ENCODE assay signal across 8 cellular contexts in the genomic region with DNA sequence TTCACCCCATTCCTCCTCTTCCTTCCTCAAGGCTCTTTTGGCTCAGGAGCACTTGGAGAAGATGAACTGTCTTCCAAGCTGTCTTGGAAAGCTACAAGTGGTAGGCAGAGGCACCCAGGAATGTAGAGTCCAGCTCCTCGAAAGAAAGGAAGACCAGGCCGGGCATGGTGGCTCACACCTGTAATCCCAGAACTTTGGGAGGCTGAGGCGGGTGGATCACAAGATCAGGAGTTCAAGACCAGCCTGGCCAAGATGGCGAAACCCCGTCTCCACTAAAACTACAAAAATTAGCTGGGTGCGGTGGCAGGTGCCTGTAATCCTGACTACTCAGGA. TPM values are rescaled to one million over a fixed set of nuclear protein-coding genes. Genes with fewer than 3 reads are reported as not detected.
DNase-seq lines count a peak whose midpoint lies in the region; ATAC-seq and TF ChIP-seq lines count a peak whose summit lies in the region.
"Not testable (repeated sequence)": the region's sequence is repeated elsewhere in the genome, so short reads cannot be mapped to it uniquely, and the experiment has no call there.

No MANE protein-coding gene starts in this region.

- H3K18ac ChIP-seq in mesenchymal stem cell (ENCODE audit: low read depth in 1 of 2, low read length in 2 of 2): peak overlapping the region in 1 of 2 experiments; percentile 50

- not testable (repeated sequence) for H4K20me1 ChIP-seq in BLaER1 treated with 17β-estradiol and CSF1 and Interleukin-3, amounts not matched to agents 10 nM and 100 nM; MM.1S (ENCODE audit: insufficient read depth, low read length)

- H3K27ac Mint-ChIP-seq in activated CD4-positive, alpha-beta T cell treated with anti-CD3 and anti-CD28 coated beads, Interleukin-2, amount 10 ng/mL, durations not matched to agents 7 days and 5 days: peak overlapping the region; percentile 46

- not testable (repeated sequence) for H4K8ac ChIP-seq in mesenchymal stem cell (ENCODE audit: low read length)

- peak overlapping the region in 5 of 10 experiments; percentile 12 to 50 (median 15); a peak in 6 of 20 replicates for H3K4me3 ChIP-seq in BLaER1 treated with 17β-estradiol and CSF1 and Interleukin-3, amounts not matched to agents 10 nM and 100 nM
- H3K4me3 ChIP-seq in MM.1S (ENCODE audit: low read length): peak overlapping the region; percentile 42
- H3K4me3 ChIP-seq in colonic mucosa; mesenchymal stem cell (ENCODE audit: insufficient read depth in 1 of 2, low read depth in 1 of 2, low read length in 2 of 2): not testable (repeated sequence)
- H3K4me3 ChIP-seq in right atrium auricular region: peak overlapping the region in 1 of 2 donors; percentile 18
- H3K4me3 ChIP-seq in psoas muscle: peak overlapping the region; percentile 7
- H3K4me3 ChIP-seq in stomach smooth muscle (ENCODE audit: low read length in 2 of 2): peak overlapping the region; percentile 60 to 61

- WGBS in mesenchymal stem cell: 90% methylated on average over 6 of the region's 6 CpGs
- WGBS in psoas muscle, 3 donors: 88 to 97% (median 90%) methylated on average over 6 of the region's 6 CpGs

- H3K4me3 Mint-ChIP-seq in activated CD4-positive, alpha-beta T cell treated with anti-CD3 and anti-CD28 coated beads, Interleukin-2, amount 10 ng/mL, durations not matched to agents 7 days and 5 days: not testable (repeated sequence)

- not testable (repeated sequence) for H2AK5ac ChIP-seq in mesenchymal stem cell (ENCODE audit: low read length, severe bottlenecking)

- peak overlapping the region; percentile 43 to 76 (median 67); a peak in 20 of 22 replicates for H3K9ac ChIP-seq in BLaER1 treated with 17β-estradiol and CSF1 and Interleukin-3, amounts not matched to agents 10 nM and 100 nM
- H3K9ac ChIP-seq in MM.1S (ENCODE audit: low read length) (peak overlapping the region; percentile 59), colonic mucosa (ENCODE audit: low read depth in 2 of 2, low read length in 2 of 2) (peak overlapping the region in 1 of 2 donors; percentile 34), mesenchymal stem cell (ENCODE audit: low read length) (peak overlapping the region; percentile 70), stomach smooth muscle (ENCODE audit: low read length in 2 of 2) (peak overlapping the region; percentile 39 to 71)

- CTCF ChIA-PET in activated CD4-positive, alpha-beta T cell treated with anti-CD3 and anti-CD28 coated beads, Interleukin-2, amount 10 ng/mL, durations not matched to agents 7 days and 5 days (lab: Charles Lee): interaction anchor here (1.4 to 2.4 kb wide), 5 partner anchors 12 to 120 kb away, joined by 3 to 13 read pairs (median 4); a partner anchor contains a TSS

- peak overlapping the region; percentile 26 for H2BK15ac ChIP-seq in mesenchymal stem cell (ENCODE audit: low read depth, poor library complexity, severe bottlenecking)

- TF ChIP-seq CTCF in MM.1S (IDR thresholded peaks at IDR 0.05; ENCODE audit: low read length); colonic mucosa (IDR thresholded peaks at IDR 0.05); right atrium auricular region (IDR thresholded peaks at IDR 0.05); psoas muscle (IDR thresholded peaks at IDR 0.05): not testable (repeated sequence)

- H3K4me1 ChIP-seq in BLaER1 treated with 17β-estradiol and CSF1 and Interleukin-3, amounts not matched to agents 10 nM and 100 nM: peaks cover 41 to 94% (median 89%) of the 10 kb centered on the region in 10 experiments
- H3K4me1 ChIP-seq in MM.1S (ENCODE audit: low read length): peaks cover 47% of the 10 kb centered on the region
- H3K4me1 ChIP-seq in colonic mucosa; mesenchymal stem cell (ENCODE audit: control insufficient read depth, insufficient read depth, low read depth, low read length): not testable (repeated sequence)
- H3K4me1 ChIP-seq in right atrium auricular region: peaks cover 0 to 38% of the 10 kb centered on the region in 2 donors
- H3K4me1 ChIP-seq in psoas muscle: peaks cover 25% of the 10 kb centered on the region
- peaks cover 38% of the 10 kb centered on the region for H3K4me1 ChIP-seq in stomach smooth muscle (ENCODE audit: control insufficient read depth, insufficient read depth, low read length)

- H3K79me1 ChIP-seq in mesenchymal stem cell (replicated peaks; ENCODE audit: low read length, poor library complexity, severe bottlenecking): not testable (repeated sequence)

- H3K9me3 Mint-ChIP-seq in activated CD4-positive, alpha-beta T cell treated with anti-CD3 and anti-CD28 coated beads, Interleukin-2, amount 10 ng/mL, durations not matched to agents 7 days and 5 days: not testable (repeated sequence)

- H3K4me2 ChIP-seq in BLaER1 treated with 17β-estradiol and CSF1 and Interleukin-3, amounts not matched to agents 10 nM and 100 nM: peak overlapping the region; percentile 75 to 95 (median 89)
- H3K4me2 ChIP-seq in MM.1S (ENCODE audit: low read depth, low read length): peak overlapping the region; percentile 70
- H3K4me2 ChIP-seq in mesenchymal stem cell (ENCODE audit: low read length, poor library complexity, severe bottlenecking): not testable (repeated sequence)

- not testable (repeated sequence) for H4K91ac ChIP-seq in mesenchymal stem cell (ENCODE audit: low read length)

- not testable (repeated sequence) for H3K23ac ChIP-seq in mesenchymal stem cell (ENCODE audit: low read length in 2 of 2)

- peaks cover 0 to 11% (median 4%) of the 10 kb centered on the region in 11 experiments; a peak in 9 of 22 replicates for H3K9me3 ChIP-seq in BLaER1 treated with 17β-estradiol and CSF1 and Interleukin-3, amounts not matched to agents 10 nM and 100 nM (replicated peaks in 1 of 11)
- not testable (repeated sequence) for H3K9me3 ChIP-seq in MM.1S (replicated peaks; ENCODE audit: insufficient read depth, low read length); colonic mucosa; right atrium auricular region; mesenchymal stem cell (ENCODE audit: control insufficient read depth, low read length); psoas muscle; stomach smooth muscle (ENCODE audit: control insufficient read depth in 2 of 2, low read length in 2 of 2)

- peaks cover 38% of the 10 kb centered on the region for H3K4me1 Mint-ChIP-seq in activated CD4-positive, alpha-beta T cell treated with anti-CD3 and anti-CD28 coated beads, Interleukin-2, amount 10 ng/mL, durations not matched to agents 7 days and 5 days

- H3K36me3 ChIP-seq in BLaER1 treated with 17β-estradiol and CSF1 and Interleukin-3, amounts not matched to agents 10 nM and 100 nM; MM.1S (replicated peaks; ENCODE audit: insufficient read depth, low read length); colonic mucosa; right atrium auricular region; mesenchymal stem cell (ENCODE audit: control insufficient read depth in 1 of 2, insufficient read depth in 2 of 2, low read depth in 1 of 2, low read length in 2 of 2); psoas muscle (ENCODE audit: insufficient read depth in 1 of 2, low read depth in 1 of 2); stomach smooth muscle (ENCODE audit: control insufficient read depth in 2 of 2, insufficient read depth in 2 of 2, low read length in 2 of 2): not testable (repeated sequence)

- POLR2A ChIA-PET in activated CD4-positive, alpha-beta T cell treated with anti-CD3 and anti-CD28 coated beads, Interleukin-2, amount 10 ng/mL, durations not matched to agents 7 days and 5 days (lab: Charles Lee): not testable (repeated sequence)

- peak overlapping the region; percentile 30 to 87 (median 81); a peak in 21 of 22 replicates for H3K27ac ChIP-seq in BLaER1 treated with 17β-estradiol and CSF1 and Interleukin-3, amounts not matched to agents 10 nM and 100 nM
- peak overlapping the region; percentile 83 for H3K27ac ChIP-seq in MM.1S (ENCODE audit: low read length)
- peak overlapping the region; percentile 22 for H3K27ac ChIP-seq in colonic mucosa
- H3K27ac ChIP-seq in right atrium auricular region: peak overlapping the region; percentile 78
- not testable (repeated sequence) for H3K27ac ChIP-seq in mesenchymal stem cell (ENCODE audit: low read length, poor library complexity, severe bottlenecking)
- H3K27ac ChIP-seq in psoas muscle: peak overlapping the region; percentile 73
- H3K27ac ChIP-seq in stomach smooth muscle (ENCODE audit: low read length): peak overlapping the region; percentile 82

- intact Hi-C loops in colonic mucosa (cut with DNase I): loop anchor here (5.0 kb wide), 1 partner anchor 108 kb away; no protein-coding TSS in a partner anchor
- intact Hi-C loops in psoas muscle (cut with DNase I): not testable (repeated sequence)

- H2BK5ac ChIP-seq in mesenchymal stem cell (ENCODE audit: low read depth, low read length, poor library complexity, severe bottlenecking): not testable (repeated sequence)

- H3K14ac ChIP-seq in mesenchymal stem cell (ENCODE audit: low read length in 2 of 2): peak overlapping the region in 1 of 2 experiments; percentile 26

- ATAC-seq in psoas muscle: not testable (repeated sequence)

- not testable (repeated sequence) for DNase-seq in MM.1S; activated CD4-positive, alpha-beta T cell treated with anti-CD3 and anti-CD28 coated beads, Interleukin-2, amount 10 ng/mL, durations not matched to agents 7 days and 5 days; colonic mucosa; right atrium auricular region (ENCODE audit: low spot score); mesenchymal stem cell; psoas muscle

- not testable (repeated sequence) for H3K27me3 ChIP-seq in BLaER1 treated with 17β-estradiol and CSF1 and Interleukin-3, amounts not matched to agents 10 nM and 100 nM; MM.1S (replicated peaks; ENCODE audit: insufficient read depth, low read length); colonic mucosa; right atrium auricular region; psoas muscle (ENCODE audit: insufficient read depth in 3 of 3, low read length in 2 of 3); stomach smooth muscle (ENCODE audit: control insufficient read depth in 1 of 2, insufficient read depth in 2 of 2, low read length in 2 of 2)
- H3K27me3 ChIP-seq in mesenchymal stem cell (ENCODE audit: control insufficient read depth in 1 of 2, insufficient read depth in 1 of 2, low read length in 2 of 2): peaks cover 10 to 44% of the 10 kb centered on the region in 2 experiments

- not testable (repeated sequence) for H3K27me3 Mint-ChIP-seq in activated CD4-positive, alpha-beta T cell treated with anti-CD3 and anti-CD28 coated beads, Interleukin-2, amount 10 ng/mL, durations not matched to agents 7 days and 5 days

- H2BK120ac ChIP-seq in mesenchymal stem cell (ENCODE audit: low read depth, low read length): not testable (repeated sequence)

- H2BK12ac ChIP-seq in mesenchymal stem cell (ENCODE audit: low read length in 2 of 2): not testable (repeated sequence)

- H3K79me2 ChIP-seq in MM.1S (ENCODE audit: low read length): not testable (repeated sequence)

- not testable (repeated sequence) for H3K4ac ChIP-seq in mesenchymal stem cell (ENCODE audit: low read depth in 1 of 2, low read length in 2 of 2)

- H3K36me3 Mint-ChIP-seq in activated CD4-positive, alpha-beta T cell treated with anti-CD3 and anti-CD28 coated beads, Interleukin-2, amount 10 ng/mL, durations not matched to agents 7 days and 5 days (ENCODE audit: low read depth): not testable (repeated sequence)

- not testable (repeated sequence) for H3K9me2 ChIP-seq in MM.1S (replicated peaks; ENCODE audit: insufficient read depth, low read length)

- peaks cover 36% of the 10 kb centered on the region for H3F3A ChIP-seq in MM.1S (ENCODE audit: insufficient read depth, low read length)

- peak overlapping the region; percentile 88 for H2AFZ ChIP-seq in MM.1S (ENCODE audit: low read length)
- not testable (repeated sequence) for H2AFZ ChIP-seq in mesenchymal stem cell (ENCODE audit: low read depth, low read length)

RNA-seq across cellular contexts. Expression of a gene that starts 11.3 kb away (rescaled TPM):
- 10 to 100 TPM; 79.4 to 84.1 TPM for total RNA-seq in activated CD4-positive, alpha-beta T cell treated with anti-CD3 and anti-CD28 coated beads, Interleukin-2, amount 10 ng/mL, durations not matched to agents 7 days and 5 days
- total RNA-seq in colonic mucosa: 10 to 100 TPM in 1 of 2 donors, 1 to 10 TPM in 1; 4.2 to 23.8 TPM
- 100 to 1,000 TPM; 185 to 202 TPM for total RNA-seq in right atrium auricular region
- polyA plus RNA-seq in mesenchymal stem cell (2013, experiment 1 of 2): 11.2 TPM
- 10.8 TPM for polyA plus RNA-seq in mesenchymal stem cell (2013, experiment 2 of 2)
- total RNA-seq in psoas muscle: 10 to 100 TPM; 58.8 to 96.9 (median 65.9) TPM
- 100 to 1,000 TPM in 1 of 3 donors, 10 to 100 TPM in 2; 27.0 to 180 (median 70.7) TPM for polyA plus RNA-seq in psoas muscle

RNA-seq across cellular contexts. Expression of a gene that starts 17.8 kb away (rescaled TPM):
- total RNA-seq in activated CD4-positive, alpha-beta T cell treated with anti-CD3 and anti-CD28 coated beads, Interleukin-2, amount 10 ng/mL, durations not matched to agents 7 days and 5 days: 10 to 100 TPM; 15.9 to 19.5 TPM
- 10 to 100 TPM; 22.0 to 27.2 TPM for total RNA-seq in colonic mucosa
- 10 to 100 TPM; 21.5 to 36.4 TPM for total RNA-seq in right atrium auricular region
- 38.8 TPM for polyA plus RNA-seq in mesenchymal stem cell (2013, experiment 1 of 2)
- polyA plus RNA-seq in mesenchymal stem cell (2013, experiment 2 of 2): 39.5 TPM
- 10 to 100 TPM in 2 of 4 donors, 1 to 10 TPM in 2; 4.0 to 12.1 (median 8.0) TPM for total RNA-seq in psoas muscle
- 10 to 100 TPM in 1 of 3 donors, 1 to 10 TPM in 2; 3.0 to 11.6 (median 6.9) TPM for polyA plus RNA-seq in psoas muscle
